15 cellular contexts compared by ENCODE assay signal in genomic region chr3:107142171-107142570, GRCh38.
"Had no signal": no experiment of that assay in that cellular context is flagged by ENCODE, and none has a peak within 500 bp of the region (broad histone marks: within the 10 kb centered on the region; RNA-seq: fewer than 3 reads in every experiment).

No MANE protein-coding gene starts in this region.

- H3K4me1 ChIP-seq: body of pancreas, esophagus muscularis mucosa, psoas muscle, stomach, testis had no signal

- H3K27me3 ChIP-seq: body of pancreas, esophagus muscularis mucosa, stomach, testis had no signal

- H3K27me3 Mint-ChIP-seq: activated CD4-positive, alpha-beta T cell treated with anti-CD3 and anti-CD28 coated beads, Interleukin-2, amount 10 ng/mL, durations not matched to agents 7 days and 5 days had no signal

- H3K9me3 ChIP-seq: body of pancreas, esophagus muscularis mucosa, left ventricle myocardium inferior, psoas muscle, stomach, testis had no signal

- H3K9me3 Mint-ChIP-seq: activated T-helper 1 cell treated with anti-CD3 and anti-CD28 coated beads, Interleukin-12 subunit alpha, Interleukin-12 subunit beta, Interleukin-2, Interleukin-4 antibody, amounts not matched to agents 30 ng/mL and 10 ng/mL and 1 ng/mL, durations not matched to agents 14 hours and 24 hours and 36 hours had no signal

- H3K36me3 Mint-ChIP-seq: activated naive CD8-positive, alpha-beta T cell treated with anti-CD3 and anti-CD28 coated beads for 36 hours had no signal

- H3K27ac Mint-ChIP-seq: activated CD4-positive, alpha-beta T cell treated with anti-CD3 and anti-CD28 coated beads, Interleukin-2, amount 10 ng/mL, durations not matched to agents 7 days and 5 days; activated naive CD8-positive, alpha-beta T cell treated with anti-CD3 and anti-CD28 coated beads for 36 hours; activated T-helper 1 cell treated with anti-CD3 and anti-CD28 coated beads, Interleukin-12 subunit alpha, Interleukin-12 subunit beta, Interleukin-2, Interleukin-4 antibody, amounts not matched to agents 30 ng/mL and 10 ng/mL and 1 ng/mL, durations not matched to agents 14 hours and 24 hours and 36 hours; memory B cell had no signal

- H3K36me3 ChIP-seq: esophagus muscularis mucosa, left ventricle myocardium inferior, stomach had no signal

- H3K4me3 Mint-ChIP-seq: activated CD4-positive, alpha-beta T cell treated with anti-CD3 and anti-CD28 coated beads, Interleukin-2, amount 10 ng/mL, durations not matched to agents 7 days and 5 days; activated naive CD8-positive, alpha-beta T cell treated with anti-CD3 and anti-CD28 coated beads for 36 hours; activated T-helper 1 cell treated with anti-CD3 and anti-CD28 coated beads, Interleukin-12 subunit alpha, Interleukin-12 subunit beta, Interleukin-2, Interleukin-4 antibody, amounts not matched to agents 30 ng/mL and 10 ng/mL and 1 ng/mL, durations not matched to agents 14 hours and 24 hours and 36 hours; memory B cell had no signal

- ATAC-seq: body of pancreas, psoas muscle, sciatic nerve had no signal

- H3K4me3 ChIP-seq: body of pancreas, coronary artery, esophagus muscularis mucosa, left ventricle myocardium inferior, psoas muscle, stomach, testis had no signal

- H3K27ac ChIP-seq: body of pancreas, coronary artery, esophagus muscularis mucosa, left ventricle myocardium inferior, psoas muscle, stomach, testis had no signal

- H3K4me1 Mint-ChIP-seq: activated CD4-positive, alpha-beta T cell treated with anti-CD3 and anti-CD28 coated beads, Interleukin-2, amount 10 ng/mL, durations not matched to agents 7 days and 5 days; activated naive CD8-positive, alpha-beta T cell treated with anti-CD3 and anti-CD28 coated beads for 36 hours; memory B cell had no signal

- DNase-seq: activated CD4-positive, alpha-beta T cell treated with anti-CD3 and anti-CD28 coated beads, Interleukin-2, amount 10 ng/mL, durations not matched to agents 7 days and 5 days; activated CD8-positive, alpha-beta memory T cell treated with anti-CD3 and anti-CD28 coated beads for 24 hours; activated naive CD8-positive, alpha-beta T cell treated with anti-CD3 and anti-CD28 coated beads for 36 hours; amygdala; body of pancreas; hippocampal formation; left ventricle myocardium inferior; psoas muscle; stomach; testis had no signal
